In genomic region chr2:204072443-204073324, GRCh38 we compare ENCODE assay signal across 8 cellular contexts.
DNase-seq lines count a peak whose midpoint lies in the region; ATAC-seq and TF ChIP-seq lines count a peak whose summit lies in the region.

No MANE protein-coding gene starts in this region.

- no peaks in the 10 kb centered on the region for H3K9me3 ChIP-seq in testis

- no peaks in the 10 kb centered on the region for H3K27me3 ChIP-seq in brain microvascular endothelial cell (replicated peaks)
- H3K27me3 ChIP-seq in testis, result no peaks in the 10 kb centered on the region

- no peaks in the 10 kb centered on the region for H3K4me1 ChIP-seq in testis

- ATAC-seq in HG02885 (IDR thresholded peaks at IDR 0.05; ENCODE audit: poor library complexity, unreplicated experiment) (peak; percentile 74), HG02588 (IDR thresholded peaks at IDR 0.05; ENCODE audit: unreplicated experiment) (no peak), GM19023 (IDR thresholded peaks at IDR 0.05; ENCODE audit: unreplicated experiment) (no peak)

- H3K4me3 ChIP-seq in GM12864 (ENCODE audit: low read depth, low read length) (no peak overlapping the region), brain microvascular endothelial cell (ENCODE audit: low read depth, low read length) (no peak overlapping the region), testis (no peak overlapping the region)

- TF ChIP-seq CTCF in GM12864 (IDR thresholded peaks at IDR 0.05; ENCODE audit: low read depth, low read length, missing control alignments) (peak; percentile 70), brain microvascular endothelial cell (IDR thresholded peaks at IDR 0.05; ENCODE audit: low read depth, low read length, missing control alignments) (peak; percentile 62), testis (IDR thresholded peaks at IDR 0.05) (peak in 2 of 3 experiments; percentile 29 to 51)

- H3K27ac ChIP-seq in brain microvascular endothelial cell (no peak overlapping the region), testis (no peak overlapping the region)

- intact Hi-C loops in testis (cut with DNase I; ENCODE audit: low total_unique reads), result no loop called here

- H3K36me3 ChIP-seq in brain microvascular endothelial cell (replicated peaks), result no peaks in the 10 kb centered on the region
- H3K36me3 ChIP-seq in testis (ENCODE audit: low read depth, missing control alignments), result no peaks in the 10 kb centered on the region

- no peak for TF ChIP-seq POLR2A in testis (IDR thresholded peaks at IDR 0.05)

- DNase-seq in GM12864 (ENCODE audit: low read depth) (no peak), T-helper 9 cell (peak; percentile 40), brain microvascular endothelial cell (peak; percentile 10), mucosa of gallbladder (ENCODE audit: low spot score) (peak; percentile 13), testis (peak; percentile 50)

- 59 to 66% methylated on average over 8 of the region's 8 CpGs for WGBS in testis, 2 donors

- in situ Hi-C loops in brain microvascular endothelial cell (cut with HindIII; ENCODE audit: low pct_ligation_motif_present, low sequenced_read_pairs), result no loop called here
